Comparison of ENCODE assay signal across 9 cellular contexts in the genomic region with DNA sequence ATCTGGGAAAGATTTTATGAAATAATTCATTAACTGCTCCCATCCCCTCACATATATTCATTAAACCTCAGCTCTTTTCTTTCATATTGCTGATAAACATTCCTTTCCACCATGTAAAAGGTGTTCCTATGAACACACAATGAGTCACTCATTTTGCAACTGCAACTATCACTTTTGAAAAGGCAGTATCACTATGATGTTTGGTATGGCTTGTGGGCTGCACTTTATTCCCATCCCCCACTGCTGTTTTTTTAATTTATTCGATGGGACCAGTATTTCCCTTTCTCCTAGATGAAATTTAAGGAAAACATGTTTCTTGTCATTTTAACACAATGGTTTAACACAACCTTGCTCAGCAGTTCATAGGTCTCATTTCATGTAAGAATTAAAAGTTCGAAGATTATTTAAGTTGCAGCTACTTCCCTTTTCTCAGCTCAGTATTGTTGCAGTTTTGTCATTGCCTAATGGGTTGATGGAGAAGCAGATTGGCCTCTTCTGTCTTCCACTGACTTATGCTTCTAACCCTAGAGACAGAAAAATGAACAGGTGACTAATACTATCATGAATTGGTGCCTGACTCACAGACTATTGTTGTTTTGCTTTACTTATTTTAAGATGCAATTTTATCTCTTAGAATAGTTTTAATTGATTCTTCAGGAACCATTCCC.
A peak's percentile ranks its signal among the peaks of the same experiment; 100 is the strongest.
DNase-seq lines count a peak whose midpoint lies in the region; ATAC-seq and TF ChIP-seq lines count a peak whose summit lies in the region.
"Had no signal": no experiment of that assay in that cellular context is flagged by ENCODE, and none has a peak within 500 bp of the region (broad histone marks: within the 10 kb centered on the region; RNA-seq: fewer than 3 reads in every experiment).

No MANE protein-coding gene starts in this region.

- peaks cover 21% of the 10 kb centered on the region; the same call in 1 of the 2 replicates for H3K4me1 ChIP-seq in GM23248 (ENCODE audit: insufficient read depth)
- no peaks in the 10 kb centered on the region for H3K4me1 ChIP-seq in CD4-positive, alpha-beta memory T cell (ENCODE audit: insufficient read depth, low read length)

- POLR2A ChIA-PET in CD4-positive, alpha-beta memory T cell (lab: Charles Lee; ENCODE audit: partially characterized antibody) = no interaction called here

- H3K27me3 ChIP-seq in GM23248 (replicated peaks; ENCODE audit: insufficient read depth) = no peaks in the 10 kb centered on the region
- no peaks in the 10 kb centered on the region for H3K27me3 ChIP-seq in dorsolateral prefrontal cortex
- no peaks in the 10 kb centered on the region for H3K27me3 ChIP-seq in CD4-positive, alpha-beta memory T cell (ENCODE audit: insufficient read depth, low read length)

- no peak overlapping the region for H3K9ac ChIP-seq in GM23248

- no peak overlapping the region for H2AFZ ChIP-seq in GM23248

- no peak overlapping the region for H3K27ac Mint-ChIP-seq in CD4-positive, alpha-beta memory T cell

- no peaks in the 10 kb centered on the region for H3K9me3 ChIP-seq in GM23248 (ENCODE audit: low read depth)
- H3K9me3 ChIP-seq in CD4-positive, alpha-beta memory T cell (ENCODE audit: control insufficient read depth in 1 of 2, low read length in 2 of 2) = no peaks in the 10 kb centered on the region

- intact Hi-C loops in dorsolateral prefrontal cortex (cut with DNase I) = no loop called here
- intact Hi-C loops in CD4-positive, alpha-beta memory T cell (cut with micrococcal nuclease) = no loop called here

- ATAC-seq in GM18870 (IDR thresholded peaks at IDR 0.05; ENCODE audit: unreplicated experiment) (peak; percentile 97), HG03575 (IDR thresholded peaks at IDR 0.05; ENCODE audit: extremely low read depth, insufficient number of reproducible peaks, low FRiP score, unreplicated experiment) (peak; percentile 97)

- 63 to 74% methylated on average over 2 of the region's 2 CpGs for WGBS in GM23248 (ENCODE audit: low coverage in 1 of 2, low lambda C conversion rate in 2 of 2, missing lambda C conversion rate in 2 of 2), 2 experiments

- no peaks in the 10 kb centered on the region for H3K79me2 ChIP-seq in GM23248 (ENCODE audit: insufficient read depth)

- H3K4me3 ChIP-seq in GM23248 (no peak overlapping the region), dorsolateral prefrontal cortex (no peak overlapping the region)
- no peak overlapping the region for H3K4me3 ChIP-seq in CD4-positive, alpha-beta memory T cell (ENCODE audit: low read length in 2 of 2)

- DNase-seq in GM23248 (peak; percentile 45), epithelial cell of prostate (ENCODE audit: low read depth, low spot score) (peak; percentile 69), H4 (ENCODE audit: low spot score) (no peak), dorsolateral prefrontal cortex (no peak), UCSD-AML1 (lab: John Stamatoyannopoulos, UW; ENCODE audit: unreplicated experiment) (no peak)
- DNase-seq in CD4-positive, alpha-beta memory T cell = no peak
- DNase-seq: stimulated activated CD4-positive, alpha-beta T cell treated with anti-CD3 and anti-CD28 coated beads, Interleukin-1b, Interleukin-23, amount 100 ng/mL, for 48 hours had no signal

- H3F3A ChIP-seq in GM23248 (ENCODE audit: insufficient read depth) = no peaks in the 10 kb centered on the region

- H3K27ac ChIP-seq in GM23248 (no peak overlapping the region), epithelial cell of prostate (peak overlapping the region; percentile 68), dorsolateral prefrontal cortex (no peak overlapping the region)
- H3K27ac ChIP-seq in CD4-positive, alpha-beta memory T cell (ENCODE audit: low read depth, low read length) = no peak overlapping the region

- H3K9me3 Mint-ChIP-seq in CD4-positive, alpha-beta memory T cell = peaks cover 0 to 2% (median 0%) of the 10 kb centered on the region in 8 donors

- CTCF ChIA-PET in CD4-positive, alpha-beta memory T cell (lab: Charles Lee; ENCODE audit: partially characterized antibody) = no interaction called here

- TF ChIP-seq CTCF in dorsolateral prefrontal cortex (IDR thresholded peaks at IDR 0.05 in 54 of 56, conservative IDR thresholded peaks at IDR 0.05 in 2 of 56; ENCODE audit: low read depth in 1 of 56, partially characterized antibody in 56 of 56) = no peak

- no peaks in the 10 kb centered on the region for H3K4me1 Mint-ChIP-seq in CD4-positive, alpha-beta memory T cell

- no peaks in the 10 kb centered on the region for H3K27me3 Mint-ChIP-seq in CD4-positive, alpha-beta memory T cell

- in situ Hi-C loops in GM23248 (cut with MboI) = no loop called here

- H3K4me3 Mint-ChIP-seq in CD4-positive, alpha-beta memory T cell = no peak overlapping the region

- H3K4me2 ChIP-seq in GM23248 (ENCODE audit: unreplicated experiment) = peak overlapping the region; percentile 3

- H4K20me1 ChIP-seq in GM23248 (ENCODE audit: insufficient read depth) = no peaks in the 10 kb centered on the region

- H3K9me2 ChIP-seq in GM23248 (ENCODE audit: insufficient read depth) = no peaks in the 10 kb centered on the region; the same call in 1 of the 2 replicates

- H3K36me3 Mint-ChIP-seq in CD4-positive, alpha-beta memory T cell = no peaks in the 10 kb centered on the region

- no peaks in the 10 kb centered on the region for H3K36me3 ChIP-seq in GM23248 (ENCODE audit: low read depth)
- H3K36me3 ChIP-seq in CD4-positive, alpha-beta memory T cell (ENCODE audit: insufficient read depth, low read length) = no peaks in the 10 kb centered on the region

Comparison
In these comparisons a context has a peak if more than half of its experiments do, and no peak if none do; other contexts are left out.
1. DNase-seq: peak in GM23248 (single experiment) and epithelial cell of prostate (single experiment); none in H4 (single experiment), dorsolateral prefrontal cortex (0 of 10), CD4-positive, alpha-beta memory T cell (0 of 5) and UCSD-AML1 (single experiment).